In the genomic region with DNA sequence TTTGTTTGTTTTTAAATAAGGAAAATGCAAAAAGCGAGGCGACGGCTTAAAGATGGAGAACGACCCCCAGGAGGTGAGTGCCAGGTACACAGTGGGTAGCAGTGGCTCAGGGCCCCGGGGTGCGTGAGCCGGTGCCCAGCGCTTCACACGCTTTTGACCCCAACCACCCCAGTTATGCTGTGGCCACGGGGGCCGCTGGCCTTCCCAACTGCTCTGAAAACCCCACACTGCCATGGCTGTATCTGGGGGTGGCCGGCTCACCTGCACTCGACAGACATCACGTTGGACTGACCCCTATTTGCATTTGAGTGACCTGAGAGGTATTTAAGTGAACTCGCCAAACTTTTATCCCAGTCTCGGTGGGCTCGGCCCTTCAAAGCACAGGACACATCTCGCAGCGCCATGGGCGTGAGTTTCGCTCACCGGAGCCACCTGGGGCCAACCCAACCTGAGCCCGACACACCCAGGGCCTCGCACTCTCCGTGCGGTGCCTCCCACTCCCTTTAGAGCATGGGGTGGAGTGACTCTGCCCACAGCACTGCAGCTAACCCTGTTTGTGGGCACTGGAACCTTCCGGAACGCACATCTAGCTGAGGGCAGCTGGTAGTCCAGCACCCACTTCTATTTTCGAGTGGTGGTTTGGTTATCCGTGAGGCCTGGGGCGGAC, we compare ENCODE assay signal across 15 cellular contexts. TPM values are rescaled to one million over a fixed set of nuclear protein-coding genes. Genes with fewer than 3 reads are reported as not detected.
DNase-seq lines count a peak whose midpoint lies in the region; ATAC-seq, FAIRE-seq and TF ChIP-seq lines count a peak whose summit lies in the region.
"Had no signal": no experiment of that assay in that cellular context is flagged by ENCODE, and none has a peak within 500 bp of the region (broad histone marks: within the 10 kb centered on the region; RNA-seq: fewer than 3 reads in every experiment).

No MANE protein-coding gene starts in this region.

- FAIRE-seq in HepG2 (lab: Jason Lieb, UNC) = no peak
- FAIRE-seq: A549, GM12892 had no signal

- no TSS peak for BruUV-seq in HepG2 (replicated peaks; lab: Mats Ljungman, UMichigan)

- no peaks in the 10 kb centered on the region for H3K4me1 ChIP-seq in HepG2 (ENCODE audit: insufficient read depth, low read length)
- H3K4me1 ChIP-seq: A549, BE2C, HAP-1 had no signal

- in situ Hi-C loops in HepG2 (cut with HindIII; ENCODE audit: extremely low pct_ligation_motif_present, low pct_unique_long_range_greater_than_20kb) = no loop called here

- no peak overlapping the region for H3K27ac Mint-ChIP-seq in natural killer cell treated with Interleukin-12 subunit alpha and Interleukin-12 subunit beta and Interleukin-15 and Interleukin-18, amount 100 ng/mL, for 72 hours
- H3K27ac Mint-ChIP-seq in natural killer cell = no peak overlapping the region
- H3K27ac Mint-ChIP-seq: CD4-positive, alpha-beta memory T cell; IgD-negative memory B cell had no signal

- POLR2A ChIA-PET in HepG2 (lab: Yijun Ruan, JAX) = no interaction called here

- H4K20me1 ChIP-seq in HepG2 (ENCODE audit: insufficient read depth, low read length) = no peaks in the 10 kb centered on the region

- no peaks in the 10 kb centered on the region for H3K4me1 Mint-ChIP-seq in natural killer cell treated with Interleukin-12 subunit alpha and Interleukin-12 subunit beta and Interleukin-15 and Interleukin-18, amount 100 ng/mL, for 72 hours (ENCODE audit: low read depth in 2 of 2)
- no peaks in the 10 kb centered on the region for H3K4me1 Mint-ChIP-seq in natural killer cell
- H3K4me1 Mint-ChIP-seq: CD4-positive, alpha-beta memory T cell; IgD-negative memory B cell had no signal

- TF ChIP-seq POLR2A in HepG2 (IDR thresholded peaks at IDR 0.05; ENCODE audit: insufficient read depth in 1 of 2, low read depth in 2 of 2, low read length in 2 of 2) = no peak

- intact Hi-C loops in natural killer cell (cut with micrococcal nuclease) (no loop called here), HepG2 (cut with micrococcal nuclease; ENCODE audit: unreplicated experiment) (no loop called here)

- no peaks in the 10 kb centered on the region for H3K27me3 ChIP-seq in HepG2 (ENCODE audit: control insufficient read depth in 1 of 2, insufficient read depth in 2 of 2, low read length in 2 of 2)
- H3K27me3 ChIP-seq: BE2C had no signal

- TF ChIP-seq EP300 in HepG2 (IDR thresholded peaks at IDR 0.05; ENCODE audit: low read depth in 2 of 2, low read length in 2 of 2) = no peak
- TF ChIP-seq EP300 in HepG2 (CRISPR knock-in tag; IDR thresholded peaks at IDR 0.05; ENCODE audit: borderline replicate concordance) = no peak

- H3K36me3 Mint-ChIP-seq in natural killer cell treated with Interleukin-12 subunit alpha and Interleukin-12 subunit beta and Interleukin-15 and Interleukin-18, amount 100 ng/mL, for 72 hours = no peaks in the 10 kb centered on the region
- no peaks in the 10 kb centered on the region for H3K36me3 Mint-ChIP-seq in natural killer cell
- H3K36me3 Mint-ChIP-seq: IgD-negative memory B cell had no signal

- TF ChIP-seq RAD21 in HepG2 (CRISPR knock-in tag; IDR thresholded peaks at IDR 0.05) = no peak

- no peak overlapping the region for H2AFZ ChIP-seq in HepG2 (ENCODE audit: low read length)

- ATAC-seq in natural killer cell treated with Interleukin-12 subunit alpha and Interleukin-12 subunit beta and Interleukin-15 and Interleukin-18, amount 100 ng/mL, for 72 hours = no peak
- ATAC-seq in natural killer cell (no peak), HepG2 (no peak), GM19328 (IDR thresholded peaks at IDR 0.05; ENCODE audit: unreplicated experiment) (no peak)

- no peaks in the 10 kb centered on the region for H3K9me3 Mint-ChIP-seq in natural killer cell treated with Interleukin-12 subunit alpha and Interleukin-12 subunit beta and Interleukin-15 and Interleukin-18, amount 100 ng/mL, for 72 hours
- H3K9me3 Mint-ChIP-seq in natural killer cell = no peaks in the 10 kb centered on the region
- H3K9me3 Mint-ChIP-seq: CD4-positive, alpha-beta memory T cell; IgD-negative memory B cell had no signal

- no peaks in the 10 kb centered on the region for H3K27me3 Mint-ChIP-seq in natural killer cell treated with Interleukin-12 subunit alpha and Interleukin-12 subunit beta and Interleukin-15 and Interleukin-18, amount 100 ng/mL, for 72 hours
- no peaks in the 10 kb centered on the region for H3K27me3 Mint-ChIP-seq in natural killer cell (ENCODE audit: low read depth in 2 of 2)
- H3K27me3 Mint-ChIP-seq: CD4-positive, alpha-beta memory T cell; IgD-negative memory B cell had no signal

- peak; percentile 55 for DNase-seq in natural killer cell treated with Interleukin-12 subunit alpha and Interleukin-12 subunit beta and Interleukin-15 and Interleukin-18, amount 100 ng/mL, for 72 hours (ENCODE audit: low spot score)
- DNase-seq in natural killer cell (no peak), HepG2 (ENCODE audit: low spot score) (no peak)
- no peak for DNase-seq in activated CD4-positive, alpha-beta T cell treated with anti-CD3 and anti-CD28 coated beads, Interleukin-2, amount 50 U/mL, for 1 hour
- DNase-seq: BE2C, DMS79, GOT3 had no signal

- TF ChIP-seq CTCF in natural killer cell (IDR thresholded peaks at IDR 0.05) (no peak), HepG2 (CRISPR knock-in tag; IDR thresholded peaks at IDR 0.05) (no peak)

- CTCF ChIA-PET in HepG2 (lab: Yijun Ruan, JAX; ENCODE audit: low intra/inter-chr PET ratio, low total read pairs) = no interaction called here

- no peak overlapping the region for H3K4me3 Mint-ChIP-seq in natural killer cell treated with Interleukin-12 subunit alpha and Interleukin-12 subunit beta and Interleukin-15 and Interleukin-18, amount 100 ng/mL, for 72 hours
- no peak overlapping the region for H3K4me3 Mint-ChIP-seq in natural killer cell
- H3K4me3 Mint-ChIP-seq: CD4-positive, alpha-beta memory T cell had no signal

- H3K27ac ChIP-seq in HepG2 (ENCODE audit: extremely low read length, insufficient read depth, low read length) = no peak overlapping the region
- H3K27ac ChIP-seq: A549, C4-2B had no signal

- 98% methylated on average over 26 of the region's 31 CpGs for WGBS in HepG2 (ENCODE audit: low lambda C conversion rate)

- H3K9ac ChIP-seq in HepG2 (ENCODE audit: insufficient read depth, low read depth, low read length) = no peak overlapping the region

- no peaks in the 10 kb centered on the region for H3K9me3 ChIP-seq in HepG2 (ENCODE audit: low read length)
- H3K9me3 ChIP-seq: A549, BE2C, HAP-1 had no signal

- no peak overlapping the region for H3K4me2 ChIP-seq in HepG2 (ENCODE audit: low read depth, low read length)
- H3K4me2 ChIP-seq: A549 had no signal

- no peak overlapping the region for H3K4me3 ChIP-seq in HepG2 (replicated peaks in 1 of 3; ENCODE audit: insufficient read depth in 1 of 3, low read depth in 2 of 3, low read length in 3 of 3)
- H3K4me3 ChIP-seq: A549, HAP-1 had no signal

- no peaks in the 10 kb centered on the region for H3K79me2 ChIP-seq in HepG2 (ENCODE audit: insufficient read depth, low read length)

- H3K36me3 ChIP-seq in HepG2 (replicated peaks in 1 of 2; ENCODE audit: control insufficient read depth in 1 of 2, insufficient read depth in 2 of 2, low read length in 2 of 2) = peaks cover 50 to 85% of the 10 kb centered on the region in 2 experiments

RNA-seq across cellular contexts. Expression of a gene that starts 13.7 kb away (rescaled TPM):
- total RNA-seq in natural killer cell treated with Interleukin-12 subunit alpha and Interleukin-12 subunit beta and Interleukin-15 and Interleukin-18, amount 100 ng/mL, for 72 hours = 10 to 100 TPM in 1 of 2 donors, 1 to 10 TPM in 1; 7.8 to 11.2 TPM
- total RNA-seq in natural killer cell (10 to 100 TPM; 26.6 to 35.6 (median 31.5) TPM), HepG2 (2016; rRNA removed; fragmentation: Illumina TruSeq; extraction: Trizol) (0.48 and 1.1 TPM in 2 replicates)
- 0.61 and 0.71 TPM in 2 replicates for total RNA-seq in HepG2 (2016; cell fraction: cytosol; rRNA removed; fragmentation: Illumina TruSeq; extraction: Trizol; ENCODE audit: low read depth)
- 0.30 and 1.00 TPM in 2 replicates for total RNA-seq in HepG2 (2016; cell fraction: insoluble cytoplasmic fraction; rRNA removed; fragmentation: Illumina TruSeq; extraction: Trizol)
- 0.59 and 0.90 TPM in 2 replicates for total RNA-seq in HepG2 (2016; cell fraction: membrane; rRNA removed; fragmentation: Illumina TruSeq; extraction: Trizol)
- total RNA-seq in HepG2 (2016; cell fraction: nucleus; rRNA removed; fragmentation: Illumina TruSeq; extraction: Trizol) = 1.0 TPM in 2 replicates
- polyA plus RNA-seq in HepG2 (2011; rRNA removed) = 1.2 and 1.4 TPM in 2 replicates
- polyA plus RNA-seq in HepG2 (2011; cell fraction: cytosol; rRNA removed) = 0.45 and 0.97 TPM in 2 replicates
- polyA plus RNA-seq in HepG2 (2011; cell fraction: nucleus; rRNA removed) = 22.1 and 27.9 TPM in 2 replicates
- polyA plus RNA-seq in HepG2 (2012) = 2.2 TPM in 2 replicates
- polyA plus RNA-seq in HepG2 (2016; cell fraction: cytosol; fragmentation: Illumina TruSeq; extraction: Trizol; ENCODE audit: low read depth) = 0.40 and 0.78 TPM in 2 replicates
- 0.61 and 0.74 TPM in 2 replicates for polyA plus RNA-seq in HepG2 (2016; cell fraction: insoluble cytoplasmic fraction; fragmentation: Illumina TruSeq; extraction: Trizol; ENCODE audit: low read depth)
- polyA plus RNA-seq in HepG2 (2016; cell fraction: membrane; fragmentation: Illumina TruSeq; extraction: Trizol; ENCODE audit: low read depth) = 0.52 and 0.76 TPM in 2 replicates
- polyA plus RNA-seq in HepG2 (2016; cell fraction: nucleus; fragmentation: Illumina TruSeq; extraction: Trizol; ENCODE audit: insufficient read depth, low read depth) = 4.1 and 4.6 TPM in 2 replicates
- polyA minus RNA-seq in HepG2 (2011; rRNA and poly(A)+ RNA removed; ENCODE audit: low replicate concordance) = 0.77 and 1.1 TPM in 2 replicates
- polyA minus RNA-seq in HepG2 (2011; cell fraction: cytosol; rRNA and poly(A)+ RNA removed) = 1.5 and 1.8 TPM in 2 replicates
- 3.0 and 3.3 TPM in 2 replicates for polyA minus RNA-seq in HepG2 (2011; cell fraction: nucleus; rRNA and poly(A)+ RNA removed)

RNA-seq across cellular contexts. Expression of a gene that starts 20.6 kb away (rescaled TPM):
- total RNA-seq in natural killer cell treated with Interleukin-12 subunit alpha and Interleukin-12 subunit beta and Interleukin-15 and Interleukin-18, amount 100 ng/mL, for 72 hours = 100 to 1,000 TPM in 1 of 2 donors, 10 to 100 TPM in 1; 71.5 to 108 TPM
- total RNA-seq in natural killer cell (10 to 100 TPM; 63.5 to 69.8 (median 67.7) TPM), HepG2 (2016; rRNA removed; fragmentation: Illumina TruSeq; extraction: Trizol) (155 and 192 TPM in 2 replicates)
- 102 and 115 TPM in 2 replicates for total RNA-seq in HepG2 (2016; cell fraction: cytosol; rRNA removed; fragmentation: Illumina TruSeq; extraction: Trizol; ENCODE audit: low read depth)
- 166 and 201 TPM in 2 replicates for total RNA-seq in HepG2 (2016; cell fraction: insoluble cytoplasmic fraction; rRNA removed; fragmentation: Illumina TruSeq; extraction: Trizol)
- 119 and 147 TPM in 2 replicates for total RNA-seq in HepG2 (2016; cell fraction: membrane; rRNA removed; fragmentation: Illumina TruSeq; extraction: Trizol)
- 76.8 and 86.8 TPM in 2 replicates for total RNA-seq in HepG2 (2016; cell fraction: nucleus; rRNA removed; fragmentation: Illumina TruSeq; extraction: Trizol)
- polyA plus RNA-seq in HepG2 (2011; rRNA removed) = 184 and 189 TPM in 2 replicates
- polyA plus RNA-seq in HepG2 (2011; cell fraction: cytosol; rRNA removed) = 184 and 289 TPM in 2 replicates
- polyA plus RNA-seq in HepG2 (2011; cell fraction: nucleus; rRNA removed) = 352 and 483 TPM in 2 replicates
- polyA plus RNA-seq in HepG2 (2012) = 109 and 121 TPM in 2 replicates
- 97.4 and 122 TPM in 2 replicates for polyA plus RNA-seq in HepG2 (2016; cell fraction: cytosol; fragmentation: Illumina TruSeq; extraction: Trizol; ENCODE audit: low read depth)
- 136 and 146 TPM in 2 replicates for polyA plus RNA-seq in HepG2 (2016; cell fraction: insoluble cytoplasmic fraction; fragmentation: Illumina TruSeq; extraction: Trizol; ENCODE audit: low read depth)
- 95.2 and 109 TPM in 2 replicates for polyA plus RNA-seq in HepG2 (2016; cell fraction: membrane; fragmentation: Illumina TruSeq; extraction: Trizol; ENCODE audit: low read depth)
- polyA plus RNA-seq in HepG2 (2016; cell fraction: nucleus; fragmentation: Illumina TruSeq; extraction: Trizol; ENCODE audit: insufficient read depth, low read depth) = 167 and 176 TPM in 2 replicates
- 32.0 and 34.3 TPM in 2 replicates for polyA minus RNA-seq in HepG2 (2011; rRNA and poly(A)+ RNA removed; ENCODE audit: low replicate concordance)
- 21.5 and 26.7 TPM in 2 replicates for polyA minus RNA-seq in HepG2 (2011; cell fraction: cytosol; rRNA and poly(A)+ RNA removed)
- polyA minus RNA-seq in HepG2 (2011; cell fraction: nucleus; rRNA and poly(A)+ RNA removed) = 33.4 and 39.9 TPM in 2 replicates

RNA-seq across cellular contexts. Expression of a gene that starts 20.9 kb away (rescaled TPM):
- 100 to 1,000 TPM in 1 of 2 donors, 10 to 100 TPM in 1; 74.1 to 151 TPM for total RNA-seq in natural killer cell treated with Interleukin-12 subunit alpha and Interleukin-12 subunit beta and Interleukin-15 and Interleukin-18, amount 100 ng/mL, for 72 hours
- total RNA-seq in natural killer cell (10 to 100 TPM; 72.7 to 82.5 (median 75.9) TPM), HepG2 (2016; rRNA removed; fragmentation: Illumina TruSeq; extraction: Trizol) (66.4 and 81.5 TPM in 2 replicates)
- 37.0 and 38.7 TPM in 2 replicates for total RNA-seq in HepG2 (2016; cell fraction: cytosol; rRNA removed; fragmentation: Illumina TruSeq; extraction: Trizol; ENCODE audit: low read depth)
- 54.7 and 84.6 TPM in 2 replicates for total RNA-seq in HepG2 (2016; cell fraction: insoluble cytoplasmic fraction; rRNA removed; fragmentation: Illumina TruSeq; extraction: Trizol)
- total RNA-seq in HepG2 (2016; cell fraction: membrane; rRNA removed; fragmentation: Illumina TruSeq; extraction: Trizol) = 88.7 and 91.1 TPM in 2 replicates
- 50.3 and 58.9 TPM in 2 replicates for total RNA-seq in HepG2 (2016; cell fraction: nucleus; rRNA removed; fragmentation: Illumina TruSeq; extraction: Trizol)
- polyA plus RNA-seq in HepG2 (2011; rRNA removed) = 125 and 139 TPM in 2 replicates
- 72.4 and 105 TPM in 2 replicates for polyA plus RNA-seq in HepG2 (2011; cell fraction: cytosol; rRNA removed)
- polyA plus RNA-seq in HepG2 (2011; cell fraction: nucleus; rRNA removed) = 222 and 282 TPM in 2 replicates
- 114 and 126 TPM in 2 replicates for polyA plus RNA-seq in HepG2 (2012)
- polyA plus RNA-seq in HepG2 (2016; cell fraction: cytosol; fragmentation: Illumina TruSeq; extraction: Trizol; ENCODE audit: low read depth) = 45.2 and 45.6 TPM in 2 replicates
- 68.3 and 84.3 TPM in 2 replicates for polyA plus RNA-seq in HepG2 (2016; cell fraction: insoluble cytoplasmic fraction; fragmentation: Illumina TruSeq; extraction: Trizol; ENCODE audit: low read depth)
- polyA plus RNA-seq in HepG2 (2016; cell fraction: membrane; fragmentation: Illumina TruSeq; extraction: Trizol; ENCODE audit: low read depth) = 80.1 and 85.2 TPM in 2 replicates
- polyA plus RNA-seq in HepG2 (2016; cell fraction: nucleus; fragmentation: Illumina TruSeq; extraction: Trizol; ENCODE audit: insufficient read depth, low read depth) = 135 and 137 TPM in 2 replicates
- polyA minus RNA-seq in HepG2 (2011; rRNA and poly(A)+ RNA removed; ENCODE audit: low replicate concordance) = 117 and 139 TPM in 2 replicates
- 60.1 and 64.7 TPM in 2 replicates for polyA minus RNA-seq in HepG2 (2011; cell fraction: cytosol; rRNA and poly(A)+ RNA removed)
- 67.3 and 68.4 TPM in 2 replicates for polyA minus RNA-seq in HepG2 (2011; cell fraction: nucleus; rRNA and poly(A)+ RNA removed)

RNA-seq across cellular contexts. Expression of a gene that starts 23.5 kb away (rescaled TPM):
- 10 to 100 TPM; 16.0 to 17.2 TPM for total RNA-seq in natural killer cell treated with Interleukin-12 subunit alpha and Interleukin-12 subunit beta and Interleukin-15 and Interleukin-18, amount 100 ng/mL, for 72 hours
- 1 to 10 TPM; 4.6 to 6.5 (median 5.8) TPM for total RNA-seq in natural killer cell
- 1.2 and 6.0 TPM in 2 replicates for total RNA-seq in HepG2 (2016; rRNA removed; fragmentation: Illumina TruSeq; extraction: Trizol)
- total RNA-seq in HepG2 (2016; cell fraction: cytosol; rRNA removed; fragmentation: Illumina TruSeq; extraction: Trizol; ENCODE audit: low read depth) = 1.7 and 2.2 TPM in 2 replicates
- total RNA-seq in HepG2 (2016; cell fraction: insoluble cytoplasmic fraction; rRNA removed; fragmentation: Illumina TruSeq; extraction: Trizol) = 1.0 and 7.5 TPM in 2 replicates
- total RNA-seq in HepG2 (2016; cell fraction: membrane; rRNA removed; fragmentation: Illumina TruSeq; extraction: Trizol) = 0.83 and 1.1 TPM in 2 replicates
- total RNA-seq in HepG2 (2016; cell fraction: nucleus; rRNA removed; fragmentation: Illumina TruSeq; extraction: Trizol) = 7.7 and 10.7 TPM in 2 replicates
- polyA plus RNA-seq in HepG2 (2011; rRNA removed) = 6.8 and 7.9 TPM in 2 replicates
- polyA plus RNA-seq in HepG2 (2011; cell fraction: cytosol; rRNA removed) = 1.2 and 2.6 TPM in 2 replicates
- polyA plus RNA-seq in HepG2 (2011; cell fraction: nucleus; rRNA removed) = 170 and 232 TPM in 2 replicates
- polyA plus RNA-seq in HepG2 (2012) = 6.5 and 6.7 TPM in 2 replicates
- polyA plus RNA-seq in HepG2 (2016; cell fraction: cytosol; fragmentation: Illumina TruSeq; extraction: Trizol; ENCODE audit: low read depth) = 0.48 and 0.49 TPM in 2 replicates
- polyA plus RNA-seq in HepG2 (2016; cell fraction: insoluble cytoplasmic fraction; fragmentation: Illumina TruSeq; extraction: Trizol; ENCODE audit: low read depth) = 1.2 and 1.3 TPM in 2 replicates
- 0.57 and 0.68 TPM in 2 replicates for polyA plus RNA-seq in HepG2 (2016; cell fraction: membrane; fragmentation: Illumina TruSeq; extraction: Trizol; ENCODE audit: low read depth)
- polyA plus RNA-seq in HepG2 (2016; cell fraction: nucleus; fragmentation: Illumina TruSeq; extraction: Trizol; ENCODE audit: insufficient read depth, low read depth) = 32.1 and 33.9 TPM in 2 replicates
- polyA minus RNA-seq in HepG2 (2011; rRNA and poly(A)+ RNA removed; ENCODE audit: low replicate concordance) = 0.96 and 2.4 TPM in 2 replicates
- 0.69 and 1.2 TPM in 2 replicates for polyA minus RNA-seq in HepG2 (2011; cell fraction: cytosol; rRNA and poly(A)+ RNA removed)
- polyA minus RNA-seq in HepG2 (2011; cell fraction: nucleus; rRNA and poly(A)+ RNA removed) = 8.8 and 10.9 TPM in 2 replicates
- polyA plus RNA-seq: CD4-positive, alpha-beta memory T cell had no signal

RNA-seq across cellular contexts. Expression of a gene that starts 32.5 kb away (rescaled TPM):
- total RNA-seq in natural killer cell treated with Interleukin-12 subunit alpha and Interleukin-12 subunit beta and Interleukin-15 and Interleukin-18, amount 100 ng/mL, for 72 hours = under 1 TPM; 0.38 to 0.45 TPM
- under 1 TPM; 0.56 to 0.75 (median 0.65) TPM for total RNA-seq in natural killer cell
- 3.0 and 5.0 TPM in 2 replicates for total RNA-seq in HepG2 (2016; rRNA removed; fragmentation: Illumina TruSeq; extraction: Trizol)
- total RNA-seq in HepG2 (2016; cell fraction: cytosol; rRNA removed; fragmentation: Illumina TruSeq; extraction: Trizol; ENCODE audit: low read depth) = 7.7 and 12.2 TPM in 2 replicates
- total RNA-seq in HepG2 (2016; cell fraction: insoluble cytoplasmic fraction; rRNA removed; fragmentation: Illumina TruSeq; extraction: Trizol) = 2.7 and 3.9 TPM in 2 replicates
- total RNA-seq in HepG2 (2016; cell fraction: membrane; rRNA removed; fragmentation: Illumina TruSeq; extraction: Trizol) = 8.1 and 14.4 TPM in 2 replicates
- total RNA-seq in HepG2 (2016; cell fraction: nucleus; rRNA removed; fragmentation: Illumina TruSeq; extraction: Trizol) = 1.6 and 3.7 TPM in 2 replicates
- polyA plus RNA-seq in HepG2 (2011; rRNA removed) = 66.4 and 91.2 TPM in 2 replicates
- 27.0 and 41.7 TPM in 2 replicates for polyA plus RNA-seq in HepG2 (2011; cell fraction: cytosol; rRNA removed)
- 838 and 949 TPM in 2 replicates for polyA plus RNA-seq in HepG2 (2011; cell fraction: nucleus; rRNA removed)
- polyA plus RNA-seq in HepG2 (2012) = 36.4 and 41.6 TPM in 2 replicates
- polyA plus RNA-seq in HepG2 (2016; cell fraction: cytosol; fragmentation: Illumina TruSeq; extraction: Trizol; ENCODE audit: low read depth) = 10.3 and 12.4 TPM in 2 replicates
- 4.0 and 6.0 TPM in 2 replicates for polyA plus RNA-seq in HepG2 (2016; cell fraction: insoluble cytoplasmic fraction; fragmentation: Illumina TruSeq; extraction: Trizol; ENCODE audit: low read depth)
- 10.0 and 11.0 TPM in 2 replicates for polyA plus RNA-seq in HepG2 (2016; cell fraction: membrane; fragmentation: Illumina TruSeq; extraction: Trizol; ENCODE audit: low read depth)
- polyA plus RNA-seq in HepG2 (2016; cell fraction: nucleus; fragmentation: Illumina TruSeq; extraction: Trizol; ENCODE audit: insufficient read depth, low read depth) = 5.5 and 8.4 TPM in 2 replicates
- polyA minus RNA-seq in HepG2 (2011; rRNA and poly(A)+ RNA removed; ENCODE audit: low replicate concordance) = 0.12 and 15.7 TPM in 2 replicates
- 5.2 and 6.7 TPM in 2 replicates for polyA minus RNA-seq in HepG2 (2011; cell fraction: cytosol; rRNA and poly(A)+ RNA removed)
- polyA minus RNA-seq in HepG2 (2011; cell fraction: nucleus; rRNA and poly(A)+ RNA removed) = 70.7 and 83.0 TPM in 2 replicates
- total RNA-seq: G401 had no signal
